In the genomic region with DNA sequence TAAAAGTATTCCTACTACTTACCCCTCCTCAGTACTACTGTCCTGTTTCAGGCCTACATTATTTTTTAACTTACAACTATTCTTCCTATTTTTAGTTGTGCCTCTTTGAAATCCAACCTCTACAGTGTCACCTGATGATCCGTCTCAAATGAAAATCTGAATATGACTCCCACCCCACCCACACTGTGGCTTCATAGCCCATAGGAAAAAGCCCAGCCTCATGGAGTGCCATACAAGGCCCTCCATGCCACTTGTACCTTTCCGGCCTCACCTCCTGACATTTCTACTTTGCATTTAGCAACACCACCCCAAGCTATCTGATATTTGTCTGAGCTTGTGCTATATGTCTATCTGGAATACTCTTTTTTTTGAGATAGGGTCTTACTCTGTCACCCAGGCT, we compare ENCODE assay signal across 18 cellular contexts. TPM values are rescaled to one million over a fixed set of nuclear protein-coding genes. Genes with fewer than 3 reads are reported as not detected.
DNase-seq lines count a peak whose midpoint lies in the region; ATAC-seq and TF ChIP-seq lines count a peak whose summit lies in the region.
"Had no signal": no experiment of that assay in that cellular context is flagged by ENCODE, and none has a peak within 500 bp of the region (broad histone marks: within the 10 kb centered on the region; RNA-seq: fewer than 3 reads in every experiment).

No MANE protein-coding gene starts in this region.

- H3K4me3 Mint-ChIP-seq in natural killer cell treated with Interleukin-12 subunit alpha and Interleukin-12 subunit beta and Interleukin-15 and Interleukin-18, amount 100 ng/mL, for 72 hours: no peak overlapping the region
- no peak overlapping the region for H3K4me3 Mint-ChIP-seq in natural killer cell
- H3K4me3 Mint-ChIP-seq: CD14-positive monocyte had no signal

- H3K4me1 ChIP-seq in HUES48 (ENCODE audit: control insufficient read depth, insufficient read depth, low read length) (peaks cover 25% of the 10 kb centered on the region), left lung (peaks cover 0 to 20% of the 10 kb centered on the region in 2 donors), upper lobe of right lung (peaks cover 4% of the 10 kb centered on the region)
- H3K4me1 ChIP-seq: SJSA1 had no signal

- peaks cover 8% of the 10 kb centered on the region for H3K36me3 ChIP-seq in HUES48 (ENCODE audit: control insufficient read depth, insufficient read depth, low read length)
- H3K36me3 ChIP-seq in left lung: peaks cover 0 to 8% of the 10 kb centered on the region in 2 donors
- H3K36me3 ChIP-seq in upper lobe of right lung: peaks cover 9% of the 10 kb centered on the region

- no peak overlapping the region for H3K9ac ChIP-seq in HUES48 (ENCODE audit: low read depth, low read length)

- TF ChIP-seq CTCF in natural killer cell (IDR thresholded peaks at IDR 0.05) (no peak), left lung (IDR thresholded peaks at IDR 0.05) (no peak), upper lobe of right lung (IDR thresholded peaks at IDR 0.05) (no peak)

- H3K27ac Mint-ChIP-seq in natural killer cell treated with Interleukin-12 subunit alpha and Interleukin-12 subunit beta and Interleukin-15 and Interleukin-18, amount 100 ng/mL, for 72 hours: peak overlapping the region; percentile 6 to 97
- H3K27ac Mint-ChIP-seq in natural killer cell: no peak overlapping the region

- DNase-seq in natural killer cell treated with Interleukin-12 subunit alpha and Interleukin-12 subunit beta and Interleukin-15 and Interleukin-18, amount 100 ng/mL, for 72 hours (ENCODE audit: low spot score): no peak
- DNase-seq in natural killer cell (no peak), left lung (no peak), upper lobe of right lung (no peak), NCI-H510A (lab: John Stamatoyannopoulos, UW) (no peak)
- DNase-seq in activated CD4-positive, alpha-beta T cell treated with anti-CD3 and anti-CD28 coated beads, Interleukin-2, amount 50 U/mL, for 1 hour: no peak
- DNase-seq: H7, MV-4-11, NCI-H1417 treated with DMSO at 0.1 percent for 48 hours, NCI-H2029 treated with DMSO at 0.1 percent for 48 hours, NCI-H82, PC-3 had no signal

- H3K27ac ChIP-seq in HUES48 (ENCODE audit: low read depth, low read length) (peak overlapping the region; percentile 41), left lung (no peak overlapping the region), upper lobe of right lung (no peak overlapping the region)
- H3K27ac ChIP-seq: RWPE1, SJSA1 had no signal

- peaks cover 33 to 41% of the 10 kb centered on the region in 2 donors for H3K4me1 Mint-ChIP-seq in natural killer cell treated with Interleukin-12 subunit alpha and Interleukin-12 subunit beta and Interleukin-15 and Interleukin-18, amount 100 ng/mL, for 72 hours (ENCODE audit: low read depth in 2 of 2)
- peaks cover 14 to 21% of the 10 kb centered on the region in 2 donors for H3K4me1 Mint-ChIP-seq in natural killer cell

- intact Hi-C loops in natural killer cell (cut with micrococcal nuclease) (no loop called here), left lung (cut with DNase I) (no loop called here), upper lobe of right lung (cut with DNase I) (no loop called here)

- no peak for ATAC-seq in natural killer cell treated with Interleukin-12 subunit alpha and Interleukin-12 subunit beta and Interleukin-15 and Interleukin-18, amount 100 ng/mL, for 72 hours
- ATAC-seq in natural killer cell: no peak
- peak; percentile 59 for ATAC-seq in left lung
- peak; percentile 55 for ATAC-seq in upper lobe of right lung
- no peak for ATAC-seq in HG03095 (IDR thresholded peaks at IDR 0.05; ENCODE audit: unreplicated experiment)
- ATAC-seq: K562, PC-3 had no signal

- H3K9me3 ChIP-seq in HUES48 (ENCODE audit: control insufficient read depth, insufficient read depth, low read length) (no peaks in the 10 kb centered on the region), left lung (no peaks in the 10 kb centered on the region), upper lobe of right lung (no peaks in the 10 kb centered on the region)
- H3K9me3 ChIP-seq: SJSA1 had no signal

- H3K36me3 Mint-ChIP-seq in natural killer cell treated with Interleukin-12 subunit alpha and Interleukin-12 subunit beta and Interleukin-15 and Interleukin-18, amount 100 ng/mL, for 72 hours: peaks cover 19% of the 10 kb centered on the region
- peaks cover 8% of the 10 kb centered on the region for H3K36me3 Mint-ChIP-seq in natural killer cell

- H3K9me3 Mint-ChIP-seq in natural killer cell treated with Interleukin-12 subunit alpha and Interleukin-12 subunit beta and Interleukin-15 and Interleukin-18, amount 100 ng/mL, for 72 hours: no peaks in the 10 kb centered on the region
- no peaks in the 10 kb centered on the region for H3K9me3 Mint-ChIP-seq in natural killer cell
- H3K9me3 Mint-ChIP-seq: CD14-positive monocyte had no signal

- H3K4me3 ChIP-seq in HUES48 (ENCODE audit: low read depth, low read length) (no peak overlapping the region), left lung (no peak overlapping the region), upper lobe of right lung (no peak overlapping the region)
- H3K4me3 ChIP-seq: K562, SJSA1 had no signal

- H3K27me3 Mint-ChIP-seq in natural killer cell treated with Interleukin-12 subunit alpha and Interleukin-12 subunit beta and Interleukin-15 and Interleukin-18, amount 100 ng/mL, for 72 hours: no peaks in the 10 kb centered on the region
- H3K27me3 Mint-ChIP-seq in natural killer cell (ENCODE audit: low read depth in 2 of 2): no peaks in the 10 kb centered on the region

- no peaks in the 10 kb centered on the region for H3K27me3 ChIP-seq in HUES48 (ENCODE audit: control insufficient read depth, insufficient read depth, low read length)
- no peaks in the 10 kb centered on the region for H3K27me3 ChIP-seq in left lung
- no peaks in the 10 kb centered on the region for H3K27me3 ChIP-seq in upper lobe of right lung
- H3K27me3 ChIP-seq: SJSA1 had no signal

RNA-seq across cellular contexts. Expression of a gene that starts 49.3 kb away (rescaled TPM):
- total RNA-seq in natural killer cell treated with Interleukin-12 subunit alpha and Interleukin-12 subunit beta and Interleukin-15 and Interleukin-18, amount 100 ng/mL, for 72 hours: 10 to 100 TPM; 27.8 to 46.7 TPM
- 10 to 100 TPM; 52.3 to 74.4 (median 55.6) TPM for total RNA-seq in natural killer cell
- total RNA-seq in left lung: 10 to 100 TPM; 10.1 to 11.5 TPM
- 9.8 TPM for total RNA-seq in upper lobe of right lung

Comparison
In these comparisons a context has a peak if more than half of its experiments do, and no peak if none do; other contexts are left out.
1. H3K27ac Mint-ChIP-seq: peak in natural killer cell treated with Interleukin-12 subunit alpha and Interleukin-12 subunit beta and Interleukin-15 and Interleukin-18, amount 100 ng/mL, for 72 hours (2 of 2); none in natural killer cell (0 of 2).
2. ATAC-seq: peak in left lung (single experiment) and upper lobe of right lung (single experiment); none in natural killer cell treated with Interleukin-12 subunit alpha and Interleukin-12 subunit beta and Interleukin-15 and Interleukin-18, amount 100 ng/mL, for 72 hours (0 of 2), natural killer cell (0 of 3) and HG03095 (single experiment).